In genomic region chr20:63574829-63575720, GRCh38 we compare ENCODE assay signal across 1 cellular context.
TF ChIP-seq lines count a peak whose summit lies in the region.

No MANE protein-coding gene starts in this region.

TF ChIP-seq in HCT116, 20 proteins besides CTCF, POLR2A, EP300 and RAD21 (continued from another document):
- no peak for TF ChIP-seq REST (IDR thresholded peaks at IDR 0.05; ENCODE audit: low read depth)
- TF ChIP-seq JUND (IDR thresholded peaks at IDR 0.05): no peak
- no peak for TF ChIP-seq CBX3 (IDR thresholded peaks at IDR 0.05; ENCODE audit: low read depth)
- TF ChIP-seq POLR2AphosphoS5 (IDR thresholded peaks at IDR 0.05; ENCODE audit: low read depth, low read length): no peak
- TF ChIP-seq SIN3A (IDR thresholded peaks at IDR 0.05; ENCODE audit: low read depth): no peak
- no peak for TF ChIP-seq SRF (IDR thresholded peaks at IDR 0.05; ENCODE audit: low read depth)
- TF ChIP-seq FOSL1 (IDR thresholded peaks at IDR 0.05; ENCODE audit: low read depth): no peak
- TF ChIP-seq ZNF274 (IDR thresholded peaks at IDR 0.05; ENCODE audit: low read depth, low read length): no peak
- TF ChIP-seq TCF7L2 (IDR thresholded peaks at IDR 0.05; ENCODE audit: borderline replicate concordance, extremely low read depth, insufficient read depth, insufficient read length): no peak
- no peak for TF ChIP-seq CEBPB (IDR thresholded peaks at IDR 0.05; ENCODE audit: low read depth)
- no peak for TF ChIP-seq EZH2 (IDR thresholded peaks at IDR 0.05)
- no peak for TF ChIP-seq ATF3 (IDR thresholded peaks at IDR 0.05)
- TF ChIP-seq EGR1 (IDR thresholded peaks at IDR 0.05; ENCODE audit: low read depth): no peak
